In the genomic region with DNA sequence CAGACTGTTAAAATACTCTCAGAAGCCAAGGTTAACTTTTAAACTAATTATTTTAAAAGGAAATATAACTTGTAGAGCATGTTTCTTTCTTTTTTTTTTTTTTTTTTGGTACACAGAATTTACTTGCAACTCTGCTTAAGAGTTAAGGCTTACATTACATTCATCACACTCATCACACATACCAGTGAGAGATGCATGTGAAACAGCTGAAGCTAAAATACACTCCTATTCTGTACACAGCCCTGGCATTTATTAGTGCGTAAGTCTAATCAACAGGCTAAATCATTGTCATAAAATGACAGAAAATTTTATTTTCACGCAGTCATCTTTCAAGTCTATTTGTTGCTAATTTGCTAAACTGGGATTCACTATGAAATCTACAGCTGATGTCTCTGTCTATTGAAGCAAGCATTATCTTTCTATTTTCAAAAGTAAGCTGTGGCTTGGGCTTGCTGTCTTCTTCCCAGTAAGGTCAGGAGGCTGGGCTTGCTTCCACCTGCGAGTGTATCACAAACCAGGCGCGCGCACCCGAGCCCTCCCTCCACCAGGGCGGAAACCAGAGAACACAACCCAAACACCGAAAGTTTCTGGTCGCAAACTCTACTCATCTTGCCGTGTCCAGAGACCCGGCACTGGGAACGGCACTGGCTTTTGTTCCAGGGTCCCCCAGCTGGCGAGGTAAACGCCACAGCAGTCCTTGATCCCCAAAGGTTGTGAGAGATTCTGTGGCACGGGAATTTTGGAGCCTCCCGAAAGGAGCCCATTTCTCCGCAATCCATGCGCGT, we compare ENCODE assay signal across 8 cellular contexts. TPM values are rescaled to one million over a fixed set of nuclear protein-coding genes. Genes with fewer than 3 reads are reported as not detected.
DNase-seq lines count a peak whose midpoint lies in the region; ATAC-seq and TF ChIP-seq lines count a peak whose summit lies in the region.

No MANE protein-coding gene starts in this region.

- H3K9me3 ChIP-seq in AG04450 (ENCODE audit: control insufficient read depth, insufficient read depth, low read length) (no peaks in the 10 kb centered on the region; the same call in 1 of the 2 replicates), lower lobe of right lung (no peaks in the 10 kb centered on the region)

- POLR2A ChIA-PET in AG04450 (lab: Yijun Ruan, JAX), result interaction anchor here (0.6 to 2.0 kb wide), 12 partner anchors 13 to 341 kb away, joined by 3 to 14 read pairs (median 5); no protein-coding TSS in a partner anchor
- POLR2A ChIA-PET in activated CD8-positive, alpha-beta T cell treated with anti-CD3 and anti-CD28 coated beads for 36 hours (lab: Charles Lee), result interaction anchor here (0.8 to 4.2 kb wide), 4 partner anchors 11 to 80 kb away, joined by 3 to 19 read pairs (median 4); no protein-coding TSS in a partner anchor

- H3K27ac ChIP-seq in AG04450 (ENCODE audit: low read depth, low read length) (peak overlapping the region; percentile 96), lower lobe of right lung (peak overlapping the region; percentile 88)

- no peaks in the 10 kb centered on the region for H3K27me3 ChIP-seq in AG04450 (ENCODE audit: control insufficient read depth, insufficient read depth, low read length)
- H3K27me3 ChIP-seq in lower lobe of right lung (ENCODE audit: low read depth), result no peaks in the 10 kb centered on the region

- H3K36me3 ChIP-seq in lower lobe of right lung, result no peaks in the 10 kb centered on the region

- no peak for DNase-seq in AG04450 (ENCODE audit: low read depth, low spot score)
- peak; percentile 36 for DNase-seq in NCI-H2227 treated with DMSO at 0.1 percent for 48 hours (lab: John Stamatoyannopoulos, UW)
- DNase-seq in activated CD8-positive, alpha-beta T cell treated with anti-CD3 and anti-CD28 coated beads for 36 hours, result peak; percentile 80
- DNase-seq in effector CD8-positive, alpha-beta T cell (lab: John Stamatoyannopoulos, UW), result peak; percentile 44
- DNase-seq in lower lobe of right lung, result peak; percentile 84
- DNase-seq in stimulated activated CD4-positive, alpha-beta T cell treated with anti-CD3 and anti-CD28 coated beads, TNF-alpha, amount 100 ng/mL, for 4 hours (ENCODE audit: low read depth in 3 of 3), result peak; percentile 22 to 49 (median 44)

- TF ChIP-seq CTCF in AG04450 (IDR thresholded peaks at IDR 0.05; ENCODE audit: low read depth, low read length) (0 out of 2 replicates have a peak, but pooled peaks have one; percentile 15), lower lobe of right lung (IDR thresholded peaks at IDR 0.05) (no peak)
- TF ChIP-seq CTCF in activated CD8-positive, alpha-beta T cell treated with anti-CD3 and anti-CD28 coated beads for 36 hours (IDR thresholded peaks at IDR 0.05), result no peak

- H3K4me3 Mint-ChIP-seq in activated CD8-positive, alpha-beta T cell treated with anti-CD3 and anti-CD28 coated beads for 36 hours, result peak overlapping the region; percentile 82

- peaks cover 19% of the 10 kb centered on the region for H3K4me1 Mint-ChIP-seq in activated CD8-positive, alpha-beta T cell treated with anti-CD3 and anti-CD28 coated beads for 36 hours (ENCODE audit: low read depth)

- ATAC-seq in GM21447 (IDR thresholded peaks at IDR 0.05; ENCODE audit: unreplicated experiment) (peak; percentile 44), lower lobe of right lung (peak in 1 of 2 donors; percentile 29), GM18868 (IDR thresholded peaks at IDR 0.05; ENCODE audit: unreplicated experiment) (no peak)
- peak; percentile 6 for ATAC-seq in activated CD8-positive, alpha-beta T cell treated with anti-CD3 and anti-CD28 coated beads for 36 hours

- no peaks in the 10 kb centered on the region for H3K36me3 Mint-ChIP-seq in activated CD8-positive, alpha-beta T cell treated with anti-CD3 and anti-CD28 coated beads for 36 hours (ENCODE audit: low read depth)

- CTCF ChIA-PET in AG04450 (lab: Charles Lee), result interaction anchor here (0.6 to 2.1 kb wide), 3 partner anchors 9 to 416 kb away, joined by 3 to 10 read pairs (median 6); no protein-coding TSS in a partner anchor
- CTCF ChIA-PET in activated CD8-positive, alpha-beta T cell treated with anti-CD3 and anti-CD28 coated beads for 36 hours (lab: Charles Lee), result interaction anchor here (0.9 to 1.5 kb wide), 3 partner anchors 33 to 97 kb away, joined by 3 read pairs; no protein-coding TSS in a partner anchor

- H3K4me3 ChIP-seq in AG04450 (ENCODE audit: low read depth, low read length), result peak overlapping the region; percentile 70
- peak overlapping the region; percentile 65 for H3K4me3 ChIP-seq in lower lobe of right lung

- H3K27ac Mint-ChIP-seq in activated CD8-positive, alpha-beta T cell treated with anti-CD3 and anti-CD28 coated beads for 36 hours, result peak overlapping the region; percentile 83

- H3K27me3 Mint-ChIP-seq in activated CD8-positive, alpha-beta T cell treated with anti-CD3 and anti-CD28 coated beads for 36 hours, result peaks cover 20% of the 10 kb centered on the region

- no peaks in the 10 kb centered on the region for H3K9me3 Mint-ChIP-seq in activated CD8-positive, alpha-beta T cell treated with anti-CD3 and anti-CD28 coated beads for 36 hours

- intact Hi-C loops in activated CD8-positive, alpha-beta T cell treated with anti-CD3 and anti-CD28 coated beads for 36 hours (cut with micrococcal nuclease), result loop anchor here (2.0 to 10.0 kb wide), 5 partner anchors 33 to 415 kb away; no protein-coding TSS in a partner anchor
- intact Hi-C loops in lower lobe of right lung (cut with DNase I), result loop anchor here (10.0 kb wide), 1 partner anchor 95 kb away; no protein-coding TSS in a partner anchor

- H3K4me1 ChIP-seq in lower lobe of right lung, result peaks cover 15% of the 10 kb centered on the region

RNA-seq across cellular contexts. Expression of a gene that starts 3.9 kb away (rescaled TPM):
- 3.5 and 4.1 TPM in 2 replicates for polyA plus RNA-seq in AG04450 (2011; rRNA removed)
- polyA minus RNA-seq in AG04450 (2011; rRNA and poly(A)+ RNA removed), result 6.4 and 7.6 TPM in 2 replicates
- 1 to 10 TPM; 2.0 to 2.4 TPM for total RNA-seq in activated CD8-positive, alpha-beta T cell treated with anti-CD3 and anti-CD28 coated beads for 36 hours
- 12.5 TPM for total RNA-seq in lower lobe of right lung
